In the genomic region with DNA sequence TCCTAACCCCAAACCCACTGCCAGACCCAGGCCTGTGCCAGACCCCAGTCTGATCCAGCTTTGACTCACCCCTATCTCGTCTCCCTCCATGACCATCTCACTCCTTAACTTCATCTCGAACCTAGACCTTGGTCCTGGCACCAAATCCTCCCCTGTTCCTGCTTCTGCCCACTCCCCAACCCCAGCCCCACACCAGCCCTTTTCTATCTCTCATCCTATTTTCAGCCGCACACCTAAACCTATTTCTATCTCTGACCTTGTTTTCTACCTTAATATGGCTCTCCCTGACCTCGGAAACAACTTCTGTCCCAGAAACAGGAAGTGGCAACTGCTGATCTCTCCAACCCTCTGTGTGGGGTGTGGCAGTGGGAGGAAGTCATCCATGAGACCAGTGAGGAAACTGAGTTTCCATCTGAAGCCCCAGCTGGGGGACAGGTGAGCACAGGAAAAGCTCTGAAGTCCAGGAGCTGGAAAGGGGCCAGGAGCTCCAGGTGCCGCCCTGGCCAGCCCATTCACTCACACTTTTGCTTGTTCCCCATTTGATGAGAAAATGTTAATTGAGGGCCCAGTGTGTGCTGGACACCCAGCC, we compare ENCODE assay signal across 12 cellular contexts. TPM values are rescaled to one million over a fixed set of nuclear protein-coding genes. Genes with fewer than 3 reads are reported as not detected.
DNase-seq lines count a peak whose midpoint lies in the region; ATAC-seq and TF ChIP-seq lines count a peak whose summit lies in the region.
"Had no signal": no experiment of that assay in that cellular context is flagged by ENCODE, and none has a peak within 500 bp of the region (broad histone marks: within the 10 kb centered on the region; RNA-seq: fewer than 3 reads in every experiment).

No MANE protein-coding gene starts in this region.

- ATAC-seq in natural killer cell treated with Interleukin-12 subunit alpha and Interleukin-12 subunit beta and Interleukin-15 and Interleukin-18, amount 100 ng/mL, for 72 hours, result peak in 1 of 2 donors; percentile 43
- ATAC-seq in natural killer cell (no peak), upper lobe of right lung (peak; percentile 71)
- ATAC-seq in activated naive CD8-positive, alpha-beta T cell treated with anti-CD3 and anti-CD28 coated beads, Interleukin-2, amount 50 U/mL, for 24 hours, result peak; percentile 30

- no peak for TF ChIP-seq CTCF in natural killer cell (IDR thresholded peaks at IDR 0.05)
- no peak for TF ChIP-seq CTCF in upper lobe of right lung (IDR thresholded peaks at IDR 0.05)

- H3K4me1 Mint-ChIP-seq in natural killer cell treated with Interleukin-12 subunit alpha and Interleukin-12 subunit beta and Interleukin-15 and Interleukin-18, amount 100 ng/mL, for 72 hours (ENCODE audit: low read depth in 2 of 2), result peaks cover 9 to 13% of the 10 kb centered on the region in 2 donors
- peaks cover 7 to 13% of the 10 kb centered on the region in 2 donors for H3K4me1 Mint-ChIP-seq in natural killer cell
- peaks cover 34% of the 10 kb centered on the region for H3K4me1 Mint-ChIP-seq in activated naive CD8-positive, alpha-beta T cell treated with anti-CD3 and anti-CD28 coated beads, Interleukin-2, amount 50 U/mL, for 24 hours

- no peaks in the 10 kb centered on the region for H3K4me1 ChIP-seq in upper lobe of right lung

- no peaks in the 10 kb centered on the region for H3K36me3 ChIP-seq in upper lobe of right lung
- H3K36me3 ChIP-seq: heart right ventricle, thyroid gland had no signal

- peak overlapping the region; percentile 40 for H3K4me3 Mint-ChIP-seq in natural killer cell treated with Interleukin-12 subunit alpha and Interleukin-12 subunit beta and Interleukin-15 and Interleukin-18, amount 100 ng/mL, for 72 hours
- no peak overlapping the region for H3K4me3 Mint-ChIP-seq in natural killer cell
- H3K4me3 Mint-ChIP-seq in activated naive CD8-positive, alpha-beta T cell treated with anti-CD3 and anti-CD28 coated beads, Interleukin-2, amount 50 U/mL, for 24 hours, result peak overlapping the region; percentile 58

- H3K27ac ChIP-seq in upper lobe of right lung, result no peak overlapping the region
- no peak overlapping the region for H3K27ac ChIP-seq in caudate nucleus (ENCODE audit: low read depth, low read length)
- H3K27ac ChIP-seq: thyroid gland had no signal

- peak overlapping the region; percentile 40 to 78 for H3K27ac Mint-ChIP-seq in natural killer cell treated with Interleukin-12 subunit alpha and Interleukin-12 subunit beta and Interleukin-15 and Interleukin-18, amount 100 ng/mL, for 72 hours
- peak overlapping the region in 1 of 2 donors; percentile 6 for H3K27ac Mint-ChIP-seq in natural killer cell
- peak overlapping the region; percentile 80 for H3K27ac Mint-ChIP-seq in activated naive CD8-positive, alpha-beta T cell treated with anti-CD3 and anti-CD28 coated beads, Interleukin-2, amount 50 U/mL, for 24 hours

- peaks cover 0 to 10% of the 10 kb centered on the region in 2 donors for H3K27me3 Mint-ChIP-seq in natural killer cell treated with Interleukin-12 subunit alpha and Interleukin-12 subunit beta and Interleukin-15 and Interleukin-18, amount 100 ng/mL, for 72 hours
- H3K27me3 Mint-ChIP-seq in natural killer cell (ENCODE audit: low read depth in 2 of 2), result peaks cover 0 to 4% of the 10 kb centered on the region in 2 donors
- no peaks in the 10 kb centered on the region for H3K27me3 Mint-ChIP-seq in activated naive CD8-positive, alpha-beta T cell treated with anti-CD3 and anti-CD28 coated beads, Interleukin-2, amount 50 U/mL, for 24 hours

- no peaks in the 10 kb centered on the region for H3K27me3 ChIP-seq in upper lobe of right lung
- H3K27me3 ChIP-seq: heart right ventricle, thyroid gland had no signal

- TF ChIP-seq POLR2A in erythroblast (IDR thresholded peaks at IDR 0.05; ENCODE audit: low read length), result no peak

- no peaks in the 10 kb centered on the region for H3K36me3 Mint-ChIP-seq in natural killer cell treated with Interleukin-12 subunit alpha and Interleukin-12 subunit beta and Interleukin-15 and Interleukin-18, amount 100 ng/mL, for 72 hours
- no peaks in the 10 kb centered on the region for H3K36me3 Mint-ChIP-seq in natural killer cell
- H3K36me3 Mint-ChIP-seq in activated naive CD8-positive, alpha-beta T cell treated with anti-CD3 and anti-CD28 coated beads, Interleukin-2, amount 50 U/mL, for 24 hours (ENCODE audit: low read depth), result no peaks in the 10 kb centered on the region

- no peaks in the 10 kb centered on the region for H3K9me3 ChIP-seq in upper lobe of right lung
- H3K9me3 ChIP-seq: heart right ventricle, thyroid gland had no signal

- no peaks in the 10 kb centered on the region for H3K9me3 Mint-ChIP-seq in natural killer cell treated with Interleukin-12 subunit alpha and Interleukin-12 subunit beta and Interleukin-15 and Interleukin-18, amount 100 ng/mL, for 72 hours
- H3K9me3 Mint-ChIP-seq in natural killer cell, result no peaks in the 10 kb centered on the region
- H3K9me3 Mint-ChIP-seq in activated naive CD8-positive, alpha-beta T cell treated with anti-CD3 and anti-CD28 coated beads, Interleukin-2, amount 50 U/mL, for 24 hours, result no peaks in the 10 kb centered on the region

- intact Hi-C loops in natural killer cell (cut with micrococcal nuclease), result no loop called here
- intact Hi-C loops in upper lobe of right lung (cut with DNase I), result no loop called here

- no peak for DNase-seq in natural killer cell treated with Interleukin-12 subunit alpha and Interleukin-12 subunit beta and Interleukin-15 and Interleukin-18, amount 100 ng/mL, for 72 hours (ENCODE audit: low spot score)
- DNase-seq in natural killer cell (no peak), NOMO-1 treated with dmso at 0.1 percent for 144 hours (lab: John Stamatoyannopoulos, UW; ENCODE audit: unreplicated experiment) (peak; percentile 67), upper lobe of right lung (no peak), caudate nucleus (lab: John Stamatoyannopoulos, UW) (no peak), erythroblast (lab: John Stamatoyannopoulos, UW) (no peak), kidney tubule cell (ENCODE audit: low spot score) (no peak)
- no peak for DNase-seq in activated naive CD8-positive, alpha-beta T cell treated with anti-CD3 and anti-CD28 coated beads, Interleukin-2, amount 50 U/mL, for 24 hours
- DNase-seq: heart right ventricle, thyroid gland had no signal

- H3K4me3 ChIP-seq in upper lobe of right lung, result no peak overlapping the region
- H3K4me3 ChIP-seq: heart right ventricle, thyroid gland had no signal

RNA-seq across cellular contexts. Expression of a gene that starts 13.7 kb away (rescaled TPM):
- total RNA-seq in natural killer cell treated with Interleukin-12 subunit alpha and Interleukin-12 subunit beta and Interleukin-15 and Interleukin-18, amount 100 ng/mL, for 72 hours, result not detected
- total RNA-seq in natural killer cell (not detected), upper lobe of right lung (not detected)
- total RNA-seq: activated CD8-positive, alpha-beta memory T cell treated with anti-CD3 and anti-CD28 coated beads for 36 hours; heart right ventricle; myocyte; thyroid gland had no signal

RNA-seq across cellular contexts. Expression of a gene that starts 15.7 kb away (rescaled TPM):
- not detected for total RNA-seq in natural killer cell treated with Interleukin-12 subunit alpha and Interleukin-12 subunit beta and Interleukin-15 and Interleukin-18, amount 100 ng/mL, for 72 hours
- total RNA-seq in natural killer cell, result not detected
- total RNA-seq in upper lobe of right lung, result not detected
- total RNA-seq: activated CD8-positive, alpha-beta memory T cell treated with anti-CD3 and anti-CD28 coated beads for 36 hours; heart right ventricle; myocyte; thyroid gland had no signal

RNA-seq across cellular contexts. Expression of a gene that starts 21.5 kb away (rescaled TPM):
- total RNA-seq in natural killer cell treated with Interleukin-12 subunit alpha and Interleukin-12 subunit beta and Interleukin-15 and Interleukin-18, amount 100 ng/mL, for 72 hours, result under 1 TPM in 1 of 2 donors, not detected in 1; 0.56 TPM
- total RNA-seq in natural killer cell (under 1 TPM in 2 of 3 donors, not detected in 1; 0.73 to 0.80 TPM), upper lobe of right lung (2.2 TPM)
- total RNA-seq: heart right ventricle, myocyte had no signal

RNA-seq across cellular contexts. Expression of a gene that starts 31.8 kb away (rescaled TPM):
- total RNA-seq in natural killer cell treated with Interleukin-12 subunit alpha and Interleukin-12 subunit beta and Interleukin-15 and Interleukin-18, amount 100 ng/mL, for 72 hours, result not detected
- total RNA-seq in natural killer cell, result not detected
- 0.69 TPM for total RNA-seq in upper lobe of right lung
- total RNA-seq: activated CD8-positive, alpha-beta memory T cell treated with anti-CD3 and anti-CD28 coated beads for 36 hours had no signal

RNA-seq across cellular contexts. Expression of a gene that starts 42.1 kb away (rescaled TPM):
- total RNA-seq in natural killer cell treated with Interleukin-12 subunit alpha and Interleukin-12 subunit beta and Interleukin-15 and Interleukin-18, amount 100 ng/mL, for 72 hours, result 100 to 1,000 TPM; 110 to 170 TPM
- 100 to 1,000 TPM; 112 to 149 (median 138) TPM for total RNA-seq in natural killer cell
- total RNA-seq in upper lobe of right lung, result 64.2 TPM

Comparison
In these comparisons a context has a peak if more than half of its experiments do, and no peak if none do; other contexts are left out.
1. ATAC-seq: peak in activated naive CD8-positive, alpha-beta T cell treated with anti-CD3 and anti-CD28 coated beads, Interleukin-2, amount 50 U/mL, for 24 hours (single experiment) and upper lobe of right lung (single experiment); none in natural killer cell (0 of 3).